Comparison of ENCODE assay signal across 1 cellular context in the genomic region with DNA sequence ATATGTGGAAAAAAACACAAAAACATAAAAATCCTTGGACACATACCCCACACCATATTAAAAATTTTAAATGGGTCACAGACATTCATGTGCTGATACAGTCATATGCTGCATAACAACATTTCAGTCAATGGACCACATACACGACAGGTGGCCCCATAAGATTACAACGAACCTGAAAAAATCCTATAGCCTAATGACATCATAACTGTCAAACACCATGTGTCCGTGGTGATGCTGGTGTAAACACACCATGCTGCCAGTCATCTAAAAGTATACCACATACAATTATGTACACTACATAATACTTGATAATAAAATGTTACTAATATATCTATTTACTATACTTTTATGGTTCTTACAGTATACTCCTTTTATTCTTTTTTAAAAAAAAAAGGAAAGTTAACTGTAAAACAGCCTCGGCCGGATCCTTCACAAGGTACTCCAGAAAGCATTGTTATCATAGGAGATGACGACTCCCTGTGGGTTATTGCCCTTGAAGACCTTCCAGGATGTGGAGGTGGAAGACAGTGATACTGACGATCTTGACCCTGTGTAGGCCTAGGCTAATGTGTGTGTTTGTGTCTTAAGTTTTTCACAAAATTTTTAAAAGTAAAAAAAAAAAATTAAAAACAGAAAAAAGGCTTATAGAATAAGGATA.
TF ChIP-seq lines count a peak whose summit lies in the region.

No MANE protein-coding gene starts in this region.

TF ChIP-seq in K562, 482 proteins besides CTCF, POLR2A, EP300 and RAD21 (continued from another document and continues in another):
- TF ChIP-seq, protein P1, sequence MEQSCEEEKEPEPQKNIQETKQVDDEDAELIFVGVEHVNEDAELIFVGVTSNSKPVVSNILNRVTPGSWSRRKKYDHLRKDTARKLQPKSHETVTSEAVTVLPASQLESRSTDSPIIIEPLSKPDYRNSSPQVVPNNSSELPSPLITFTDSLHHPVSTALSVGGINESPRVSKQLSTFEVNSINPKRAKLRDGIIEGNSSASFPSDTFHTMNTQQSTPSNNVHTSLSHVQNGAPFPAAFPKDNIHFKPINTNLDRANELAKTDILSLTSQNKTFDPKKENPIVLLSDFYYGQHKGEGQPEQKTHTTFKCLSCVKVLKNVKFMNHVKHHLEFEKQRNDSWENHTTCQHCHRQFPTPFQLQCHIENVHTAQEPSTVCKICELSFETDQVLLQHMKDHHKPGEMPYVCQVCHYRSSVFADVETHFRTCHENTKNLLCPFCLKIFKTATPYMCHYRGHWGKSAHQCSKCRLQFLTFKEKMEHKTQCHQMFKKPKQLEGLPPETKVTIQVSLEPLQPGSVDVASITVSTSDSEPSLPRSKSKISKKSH (CRISPR knock-in tag; IDR thresholded peaks at IDR 0.05), result no peak
- TF ChIP-seq CC2D1A (IDR thresholded peaks at IDR 0.05) (no peak), MTA2 (IDR thresholded peaks at IDR 0.05; ENCODE audit: low read depth) (0 out of 2 replicates have a peak, but pooled peaks have one; percentile 35), ZNF644 (tag; IDR thresholded peaks at IDR 0.05; ENCODE audit: low read depth) (no peak), BRD9 (IDR thresholded peaks at IDR 0.05; ENCODE audit: low read depth, partially characterized antibody) (no peak), STAT5A (IDR thresholded peaks at IDR 0.05; ENCODE audit: borderline replicate concordance, low read length) (peak; percentile 36; the same call in 1 of the 2 replicates), FOXA1 (IDR thresholded peaks at IDR 0.05; ENCODE audit: borderline replicate concordance) (no peak), SMARCB1 (IDR thresholded peaks at IDR 0.05; ENCODE audit: insufficient read length, low read depth) (no peak), NR2C2 (CRISPR knock-in tag; IDR thresholded peaks at IDR 0.05) (no peak), NR2C2 (tag; IDR thresholded peaks at IDR 0.05) (no peak), SMARCE1 (IDR thresholded peaks at IDR 0.05) (peak; percentile 41), NFATC3 (IDR thresholded peaks at IDR 0.05) (no peak), ZBTB17 (CRISPR knock-in tag; IDR thresholded peaks at IDR 0.05) (no peak), EGR1 (conservative IDR thresholded peaks at IDR 0.05) (0 out of 2 replicates have a peak, but pooled peaks have one; percentile 10), SAFB2 (IDR thresholded peaks at IDR 0.05; ENCODE audit: borderline replicate concordance, low read depth, low read length, severe bottlenecking) (no peak), GABPB1 (CRISPR knock-in tag; IDR thresholded peaks at IDR 0.05) (no peak), SRSF7 (optimal IDR thresholded peaks at IDR 0.05; ENCODE audit: low read depth, low read length) (no peak), ZNF354B (CRISPR knock-in tag; IDR thresholded peaks at IDR 0.05) (no peak), HMGN3 (IDR thresholded peaks at IDR 0.05; ENCODE audit: borderline replicate concordance, extremely low read depth, insufficient read length, low read depth, low read length) (no peak), ZNF699 (CRISPR knock-in tag; IDR thresholded peaks at IDR 0.05; ENCODE audit: insufficient replicate concordance) (no peak), HEY1 (CRISPR knock-in tag; IDR thresholded peaks at IDR 0.05; ENCODE audit: borderline replicate concordance) (no peak), NR1H2 (CRISPR knock-in tag; IDR thresholded peaks at IDR 0.05) (no peak), CBX2 (IDR thresholded peaks at IDR 0.05; ENCODE audit: insufficient read depth, low read length, poor library complexity, severe bottlenecking) (no peak), ZNF785 (CRISPR knock-in tag; IDR thresholded peaks at IDR 0.05) (no peak), ZSCAN32 (CRISPR knock-in tag; IDR thresholded peaks at IDR 0.05) (no peak), JUND (IDR thresholded peaks at IDR 0.05; ENCODE audit: borderline replicate concordance, low read depth, low read length) (peak; percentile 53; the same call in 1 of the 2 replicates), JUND (tag; IDR thresholded peaks at IDR 0.05; ENCODE audit: borderline replicate concordance, low read depth, low read length) (peak; percentile 71), TCF7 (IDR thresholded peaks at IDR 0.05; ENCODE audit: borderline replicate concordance) (no peak), GTF2F1 (IDR thresholded peaks at IDR 0.05; ENCODE audit: low read depth, low read length) (no peak), ERF (CRISPR knock-in tag; IDR thresholded peaks at IDR 0.05) (no peak), ZNF766 (CRISPR knock-in tag; conservative IDR thresholded peaks at IDR 0.05) (no peak), ZFP30 (CRISPR knock-in tag; IDR thresholded peaks at IDR 0.05; ENCODE audit: borderline replicate concordance) (no peak), TAL1 (IDR thresholded peaks at IDR 0.05) (peak; percentile 64), MTF1 (CRISPR knock-in tag; IDR thresholded peaks at IDR 0.05; ENCODE audit: borderline replicate concordance) (no peak), EHMT2 (IDR thresholded peaks at IDR 0.05) (no peak), NUFIP1 (IDR thresholded peaks at IDR 0.05; ENCODE audit: partially characterized antibody) (no peak), HDAC3 (IDR thresholded peaks at IDR 0.05; ENCODE audit: borderline replicate concordance, partially characterized antibody) (peak; percentile 28), RNF2 (IDR thresholded peaks at IDR 0.05) (no peak), ZNF124 (CRISPR knock-in tag; IDR thresholded peaks at IDR 0.05) (no peak), PTBP1 (IDR thresholded peaks at IDR 0.05; ENCODE audit: low read depth, low read length) (no peak), KDM1A (IDR thresholded peaks at IDR 0.05) (peak in 1 of 2 experiments; percentile 52; a peak in 1 of 4 replicates), JUNB (CRISPR knock-in tag; conservative IDR thresholded peaks at IDR 0.05) (no peak), MEF2A (IDR thresholded peaks at IDR 0.05; ENCODE audit: control insufficient read depth, low read depth, low read length) (no peak), SMAD3 (CRISPR knock-in tag; conservative IDR thresholded peaks at IDR 0.05) (no peak), LEF1 (IDR thresholded peaks at IDR 0.05) (peak; percentile 35; the same call in 1 of the 2 replicates), BRCA1 (IDR thresholded peaks at IDR 0.05) (no peak), BRCA1 (CRISPR knock-in tag; IDR thresholded peaks at IDR 0.05) (no peak)
- TF ChIP-seq, protein P2, sequence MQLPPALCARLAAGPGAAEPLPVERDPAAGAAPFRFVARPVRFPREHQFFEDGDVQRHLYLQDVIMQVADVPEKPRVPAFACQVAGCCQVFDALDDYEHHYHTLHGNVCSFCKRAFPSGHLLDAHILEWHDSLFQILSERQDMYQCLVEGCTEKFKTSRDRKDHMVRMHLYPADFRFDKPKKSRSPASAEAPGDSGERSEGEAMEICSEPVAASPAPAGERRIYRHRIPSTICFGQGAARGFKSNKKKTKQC (CRISPR knock-in tag; IDR thresholded peaks at IDR 0.05), result no peak
- TF ChIP-seq, protein P3, sequence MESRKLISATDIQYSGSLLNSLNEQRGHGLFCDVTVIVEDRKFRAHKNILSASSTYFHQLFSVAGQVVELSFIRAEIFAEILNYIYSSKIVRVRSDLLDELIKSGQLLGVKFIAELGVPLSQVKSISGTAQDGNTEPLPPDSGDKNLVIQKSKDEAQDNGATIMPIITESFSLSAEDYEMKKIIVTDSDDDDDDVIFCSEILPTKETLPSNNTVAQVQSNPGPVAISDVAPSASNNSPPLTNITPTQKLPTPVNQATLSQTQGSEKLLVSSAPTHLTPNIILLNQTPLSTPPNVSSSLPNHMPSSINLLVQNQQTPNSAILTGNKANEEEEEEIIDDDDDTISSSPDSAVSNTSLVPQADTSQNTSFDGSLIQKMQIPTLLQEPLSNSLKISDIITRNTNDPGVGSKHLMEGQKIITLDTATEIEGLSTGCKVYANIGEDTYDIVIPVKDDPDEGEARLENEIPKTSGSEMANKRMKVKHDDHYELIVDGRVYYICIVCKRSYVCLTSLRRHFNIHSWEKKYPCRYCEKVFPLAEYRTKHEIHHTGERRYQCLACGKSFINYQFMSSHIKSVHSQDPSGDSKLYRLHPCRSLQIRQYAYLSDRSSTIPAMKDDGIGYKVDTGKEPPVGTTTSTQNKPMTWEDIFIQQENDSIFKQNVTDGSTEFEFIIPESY (CRISPR knock-in tag; IDR thresholded peaks at IDR 0.05), result no peak
- TF ChIP-seq, protein P4, sequence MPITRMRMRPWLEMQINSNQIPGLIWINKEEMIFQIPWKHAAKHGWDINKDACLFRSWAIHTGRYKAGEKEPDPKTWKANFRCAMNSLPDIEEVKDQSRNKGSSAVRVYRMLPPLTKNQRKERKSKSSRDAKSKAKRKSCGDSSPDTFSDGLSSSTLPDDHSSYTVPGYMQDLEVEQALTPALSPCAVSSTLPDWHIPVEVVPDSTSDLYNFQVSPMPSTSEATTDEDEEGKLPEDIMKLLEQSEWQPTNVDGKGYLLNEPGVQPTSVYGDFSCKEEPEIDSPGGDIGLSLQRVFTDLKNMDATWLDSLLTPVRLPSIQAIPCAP (CRISPR knock-in tag; IDR thresholded peaks at IDR 0.05; ENCODE audit: borderline replicate concordance), result no peak
- TF ChIP-seq, protein P5, sequence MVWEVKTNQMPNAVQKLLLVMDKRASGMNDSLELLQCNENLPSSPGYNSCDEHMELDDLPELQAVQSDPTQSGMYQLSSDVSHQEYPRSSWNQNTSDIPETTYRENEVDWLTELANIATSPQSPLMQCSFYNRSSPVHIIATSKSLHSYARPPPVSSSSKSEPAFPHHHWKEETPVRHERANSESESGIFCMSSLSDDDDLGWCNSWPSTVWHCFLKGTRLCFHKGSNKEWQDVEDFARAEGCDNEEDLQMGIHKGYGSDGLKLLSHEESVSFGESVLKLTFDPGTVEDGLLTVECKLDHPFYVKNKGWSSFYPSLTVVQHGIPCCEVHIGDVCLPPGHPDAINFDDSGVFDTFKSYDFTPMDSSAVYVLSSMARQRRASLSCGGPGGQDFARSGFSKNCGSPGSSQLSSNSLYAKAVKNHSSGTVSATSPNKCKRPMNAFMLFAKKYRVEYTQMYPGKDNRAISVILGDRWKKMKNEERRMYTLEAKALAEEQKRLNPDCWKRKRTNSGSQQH (CRISPR knock-in tag; IDR thresholded peaks at IDR 0.05), result no peak
- TF ChIP-seq, protein P6, sequence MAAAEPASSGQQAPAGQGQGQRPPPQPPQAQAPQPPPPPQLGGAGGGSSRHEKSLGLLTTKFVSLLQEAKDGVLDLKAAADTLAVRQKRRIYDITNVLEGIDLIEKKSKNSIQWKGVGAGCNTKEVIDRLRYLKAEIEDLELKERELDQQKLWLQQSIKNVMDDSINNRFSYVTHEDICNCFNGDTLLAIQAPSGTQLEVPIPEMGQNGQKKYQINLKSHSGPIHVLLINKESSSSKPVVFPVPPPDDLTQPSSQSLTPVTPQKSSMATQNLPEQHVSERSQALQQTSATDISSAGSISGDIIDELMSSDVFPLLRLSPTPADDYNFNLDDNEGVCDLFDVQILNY (CRISPR knock-in tag; IDR thresholded peaks at IDR 0.05), result no peak
- TF ChIP-seq, protein P7, sequence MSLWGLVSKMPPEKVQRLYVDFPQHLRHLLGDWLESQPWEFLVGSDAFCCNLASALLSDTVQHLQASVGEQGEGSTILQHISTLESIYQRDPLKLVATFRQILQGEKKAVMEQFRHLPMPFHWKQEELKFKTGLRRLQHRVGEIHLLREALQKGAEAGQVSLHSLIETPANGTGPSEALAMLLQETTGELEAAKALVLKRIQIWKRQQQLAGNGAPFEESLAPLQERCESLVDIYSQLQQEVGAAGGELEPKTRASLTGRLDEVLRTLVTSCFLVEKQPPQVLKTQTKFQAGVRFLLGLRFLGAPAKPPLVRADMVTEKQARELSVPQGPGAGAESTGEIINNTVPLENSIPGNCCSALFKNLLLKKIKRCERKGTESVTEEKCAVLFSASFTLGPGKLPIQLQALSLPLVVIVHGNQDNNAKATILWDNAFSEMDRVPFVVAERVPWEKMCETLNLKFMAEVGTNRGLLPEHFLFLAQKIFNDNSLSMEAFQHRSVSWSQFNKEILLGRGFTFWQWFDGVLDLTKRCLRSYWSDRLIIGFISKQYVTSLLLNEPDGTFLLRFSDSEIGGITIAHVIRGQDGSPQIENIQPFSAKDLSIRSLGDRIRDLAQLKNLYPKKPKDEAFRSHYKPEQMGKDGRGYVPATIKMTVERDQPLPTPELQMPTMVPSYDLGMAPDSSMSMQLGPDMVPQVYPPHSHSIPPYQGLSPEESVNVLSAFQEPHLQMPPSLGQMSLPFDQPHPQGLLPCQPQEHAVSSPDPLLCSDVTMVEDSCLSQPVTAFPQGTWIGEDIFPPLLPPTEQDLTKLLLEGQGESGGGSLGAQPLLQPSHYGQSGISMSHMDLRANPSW (CRISPR knock-in tag; IDR thresholded peaks at IDR 0.05), result no peak
- TF ChIP-seq, protein P8, sequence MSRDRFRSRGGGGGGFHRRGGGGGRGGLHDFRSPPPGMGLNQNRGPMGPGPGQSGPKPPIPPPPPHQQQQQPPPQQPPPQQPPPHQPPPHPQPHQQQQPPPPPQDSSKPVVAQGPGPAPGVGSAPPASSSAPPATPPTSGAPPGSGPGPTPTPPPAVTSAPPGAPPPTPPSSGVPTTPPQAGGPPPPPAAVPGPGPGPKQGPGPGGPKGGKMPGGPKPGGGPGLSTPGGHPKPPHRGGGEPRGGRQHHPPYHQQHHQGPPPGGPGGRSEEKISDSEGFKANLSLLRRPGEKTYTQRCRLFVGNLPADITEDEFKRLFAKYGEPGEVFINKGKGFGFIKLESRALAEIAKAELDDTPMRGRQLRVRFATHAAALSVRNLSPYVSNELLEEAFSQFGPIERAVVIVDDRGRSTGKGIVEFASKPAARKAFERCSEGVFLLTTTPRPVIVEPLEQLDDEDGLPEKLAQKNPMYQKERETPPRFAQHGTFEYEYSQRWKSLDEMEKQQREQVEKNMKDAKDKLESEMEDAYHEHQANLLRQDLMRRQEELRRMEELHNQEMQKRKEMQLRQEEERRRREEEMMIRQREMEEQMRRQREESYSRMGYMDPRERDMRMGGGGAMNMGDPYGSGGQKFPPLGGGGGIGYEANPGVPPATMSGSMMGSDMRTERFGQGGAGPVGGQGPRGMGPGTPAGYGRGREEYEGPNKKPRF (IDR thresholded peaks at IDR 0.05; ENCODE audit: low read depth, low read length), result no peak
- TF ChIP-seq, protein P9, sequence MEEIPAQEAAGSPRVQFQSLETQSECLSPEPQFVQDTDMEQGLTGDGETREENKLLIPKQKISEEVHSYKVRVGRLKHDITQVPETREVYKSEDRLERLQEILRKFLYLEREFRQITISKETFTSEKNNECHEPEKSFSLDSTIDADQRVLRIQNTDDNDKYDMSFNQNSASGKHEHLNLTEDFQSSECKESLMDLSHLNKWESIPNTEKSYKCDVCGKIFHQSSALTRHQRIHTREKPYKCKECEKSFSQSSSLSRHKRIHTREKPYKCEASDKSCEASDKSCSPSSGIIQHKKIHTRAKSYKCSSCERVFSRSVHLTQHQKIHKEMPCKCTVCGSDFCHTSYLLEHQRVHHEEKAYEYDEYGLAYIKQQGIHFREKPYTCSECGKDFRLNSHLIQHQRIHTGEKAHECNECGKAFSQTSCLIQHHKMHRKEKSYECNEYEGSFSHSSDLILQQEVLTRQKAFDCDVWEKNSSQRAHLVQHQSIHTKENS (CRISPR knock-in tag; IDR thresholded peaks at IDR 0.05), result no peak
- TF ChIP-seq, protein P10, sequence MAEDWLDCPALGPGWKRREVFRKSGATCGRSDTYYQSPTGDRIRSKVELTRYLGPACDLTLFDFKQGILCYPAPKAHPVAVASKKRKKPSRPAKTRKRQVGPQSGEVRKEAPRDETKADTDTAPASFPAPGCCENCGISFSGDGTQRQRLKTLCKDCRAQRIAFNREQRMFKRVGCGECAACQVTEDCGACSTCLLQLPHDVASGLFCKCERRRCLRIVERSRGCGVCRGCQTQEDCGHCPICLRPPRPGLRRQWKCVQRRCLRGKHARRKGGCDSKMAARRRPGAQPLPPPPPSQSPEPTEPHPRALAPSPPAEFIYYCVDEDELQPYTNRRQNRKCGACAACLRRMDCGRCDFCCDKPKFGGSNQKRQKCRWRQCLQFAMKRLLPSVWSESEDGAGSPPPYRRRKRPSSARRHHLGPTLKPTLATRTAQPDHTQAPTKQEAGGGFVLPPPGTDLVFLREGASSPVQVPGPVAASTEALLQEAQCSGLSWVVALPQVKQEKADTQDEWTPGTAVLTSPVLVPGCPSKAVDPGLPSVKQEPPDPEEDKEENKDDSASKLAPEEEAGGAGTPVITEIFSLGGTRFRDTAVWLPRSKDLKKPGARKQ (CRISPR knock-in tag; IDR thresholded peaks at IDR 0.05), result no peak
